1 cellular context compared by ENCODE assay signal in genomic region chr3:33145901-33146580, GRCh38.
TF ChIP-seq lines count a peak whose summit lies in the region.

No MANE protein-coding gene starts in this region.

TF ChIP-seq in SK-N-SH treated with all-trans-retinoic acid at 6 μM for 48 hours, 23 proteins besides CTCF, POLR2A, EP300 and RAD21 (continued from another document):
- no peak for TF ChIP-seq POU6F1 (CRISPR knock-in tag; IDR thresholded peaks at IDR 0.05; ENCODE audit: borderline replicate concordance, low read depth)
